9 cellular contexts compared by ENCODE assay signal in genomic region chr9:98365227-98365669, GRCh38.
DNase-seq lines count a peak whose midpoint lies in the region; ATAC-seq and TF ChIP-seq lines count a peak whose summit lies in the region.
"Had no signal": no experiment of that assay in that cellular context is flagged by ENCODE, and none has a peak within 500 bp of the region (broad histone marks: within the 10 kb centered on the region; RNA-seq: fewer than 3 reads in every experiment).

No MANE protein-coding gene starts in this region.

- H3K4me1 ChIP-seq in heart left ventricle, result no peaks in the 10 kb centered on the region
- H3K4me1 ChIP-seq in esophagus muscularis mucosa, result no peaks in the 10 kb centered on the region
- H3K4me1 ChIP-seq: esophagus squamous epithelium had no signal

- H3K4me3 ChIP-seq in heart left ventricle (no peak overlapping the region), esophagus muscularis mucosa (no peak overlapping the region)
- H3K4me3 ChIP-seq: esophagus squamous epithelium had no signal

- no peak for TF ChIP-seq EP300 in esophagus muscularis mucosa (IDR thresholded peaks at IDR 0.05)

- intact Hi-C loops in heart left ventricle (cut with DNase I), result loop anchor here in 1 of 10 donors (5.0 kb wide), 1 partner anchor 48 kb away; no protein-coding TSS in a partner anchor
- intact Hi-C loops in Right ventricle myocardium inferior (cut with DNase I), result no loop called here
- intact Hi-C loops in esophagus muscularis mucosa (cut with DNase I), result no loop called here

- H3K4me1 Mint-ChIP-seq in T-helper 2 cell treated with Interferon-gamma antibody and Interleukin-4, amounts not matched to agents 5 μg/mL and 100 μg/mL, for 36 hours (ENCODE audit: low read depth), result no peaks in the 10 kb centered on the region

- peaks cover 25% of the 10 kb centered on the region for H3K9me3 Mint-ChIP-seq in T-helper 2 cell treated with Interferon-gamma antibody and Interleukin-4, amounts not matched to agents 5 μg/mL and 100 μg/mL, for 36 hours

- WGBS in heart left ventricle, 4 donors, result 58 to 73% (median 71%) methylated on average over 1 of the region's 1 CpG
- 76% methylated on average over 1 of the region's 1 CpG for WGBS in esophagus muscularis mucosa

- H3K36me3 ChIP-seq in heart left ventricle, result no peaks in the 10 kb centered on the region
- no peaks in the 10 kb centered on the region for H3K36me3 ChIP-seq in esophagus muscularis mucosa
- H3K36me3 ChIP-seq: esophagus squamous epithelium had no signal

- peaks cover 5% of the 10 kb centered on the region for H3K27me3 Mint-ChIP-seq in T-helper 2 cell treated with Interferon-gamma antibody and Interleukin-4, amounts not matched to agents 5 μg/mL and 100 μg/mL, for 36 hours (ENCODE audit: low read depth)

- H3K4me3 Mint-ChIP-seq in T-helper 2 cell treated with Interferon-gamma antibody and Interleukin-4, amounts not matched to agents 5 μg/mL and 100 μg/mL, for 36 hours, result no peak overlapping the region

- H3K27ac ChIP-seq in heart left ventricle (no peak overlapping the region), esophagus muscularis mucosa (replicated peaks in 1 of 4) (no peak overlapping the region)
- H3K27ac ChIP-seq: esophagus squamous epithelium had no signal

- DNase-seq in heart left ventricle (no peak), Right ventricle myocardium inferior (ENCODE audit: missing footprints) (no peak), NCI-H69 (lab: John Stamatoyannopoulos, UW) (peak; percentile 43), esophagus muscularis mucosa (ENCODE audit: extremely low spot score) (no peak), hepatic stellate cell (ENCODE audit: low spot score) (no peak), T1000 (lab: John Stamatoyannopoulos, UW) (no peak)
- DNase-seq in stimulated activated CD8-positive, alpha-beta memory T cell treated with anti-CD3 and anti-CD28 coated beads, Interleukin-4, amount 100 ng/mL, for 48 hours, result peak; percentile 58
- no peak for DNase-seq in T-helper 2 cell treated with Interferon-gamma antibody and Interleukin-4, amounts not matched to agents 5 μg/mL and 100 μg/mL, for 36 hours (ENCODE audit: low spot score)
- DNase-seq: esophagus squamous epithelium had no signal

- peak in 9 of 12 donors; percentile 10 to 46 (median 20) for TF ChIP-seq CTCF in heart left ventricle (IDR thresholded peaks at IDR 0.05)
- TF ChIP-seq CTCF in esophagus muscularis mucosa (IDR thresholded peaks at IDR 0.05), result peak in 2 of 3 experiments; percentile 10 to 12

- TF ChIP-seq POLR2A in heart left ventricle (IDR thresholded peaks at IDR 0.05) (no peak), esophagus muscularis mucosa (IDR thresholded peaks at IDR 0.05; ENCODE audit: low read depth) (no peak)

- peaks cover 0 to 20% (median 10%) of the 10 kb centered on the region in 12 donors for H3K9me3 ChIP-seq in heart left ventricle
- H3K9me3 ChIP-seq in esophagus muscularis mucosa, result peaks cover 0 to 15% (median 10%) of the 10 kb centered on the region in 4 donors

- no peak overlapping the region for H3K27ac Mint-ChIP-seq in T-helper 2 cell treated with Interferon-gamma antibody and Interleukin-4, amounts not matched to agents 5 μg/mL and 100 μg/mL, for 36 hours

- no peaks in the 10 kb centered on the region for H3K36me3 Mint-ChIP-seq in T-helper 2 cell treated with Interferon-gamma antibody and Interleukin-4, amounts not matched to agents 5 μg/mL and 100 μg/mL, for 36 hours (ENCODE audit: low read depth)

- H3K27me3 ChIP-seq in heart left ventricle, result peaks cover 0 to 21% (median 0%) of the 10 kb centered on the region in 9 donors
- H3K27me3 ChIP-seq in esophagus muscularis mucosa, result no peaks in the 10 kb centered on the region

- ATAC-seq in heart left ventricle, result no peak
- no peak for ATAC-seq in Right ventricle myocardium inferior

Comparison
In these comparisons a context has a peak if more than half of its experiments do, and no peak if none do; other contexts are left out.
1. DNase-seq: peak in NCI-H69 (single experiment) and stimulated activated CD8-positive, alpha-beta memory T cell treated with anti-CD3 and anti-CD28 coated beads, Interleukin-4, amount 100 ng/mL, for 48 hours (single experiment); none in heart left ventricle (0 of 5), Right ventricle myocardium inferior (single experiment), esophagus muscularis mucosa (single experiment), hepatic stellate cell (single experiment), T1000 (single experiment) and T-helper 2 cell treated with Interferon-gamma antibody and Interleukin-4, amounts not matched to agents 5 μg/mL and 100 μg/mL, for 36 hours (single experiment).